8 cellular contexts compared by ENCODE assay signal in genomic region chr1:153404768-153405167, GRCh38. TPM values are rescaled to one million over a fixed set of nuclear protein-coding genes. Genes with fewer than 3 reads are reported as not detected.
A peak's percentile ranks its signal among the peaks of the same experiment; 100 is the strongest.
DNase-seq lines count a peak whose midpoint lies in the region; ATAC-seq and TF ChIP-seq lines count a peak whose summit lies in the region.

No MANE protein-coding gene starts in this region.

- H3K27ac ChIP-seq in Karpas-422 (ENCODE audit: low read length): no peak overlapping the region
- no peak overlapping the region for H3K27ac ChIP-seq in effector memory CD4-positive, alpha-beta T cell (ENCODE audit: insufficient read depth, low read length, poor library complexity, severe bottlenecking)

- H3K9me3 Mint-ChIP-seq in neural crest cell: peaks cover 3% of the 10 kb centered on the region

- DNase-seq in COLO668 (lab: John Stamatoyannopoulos, UW; ENCODE audit: unreplicated experiment) (peak; percentile 32), Karpas-422 (peak; percentile 75), neural crest cell (ENCODE audit: low read depth, low spot score) (peak; percentile 7), omental fat pad (ENCODE audit: low spot score) (no peak)
- DNase-seq in activated CD4-positive, alpha-beta T cell treated with anti-CD3 and anti-CD28 coated beads for 48 hours: peak; percentile 83
- DNase-seq in effector memory CD4-positive, alpha-beta T cell: peak; percentile 10 to 39 (median 19)

- H3K9me2 ChIP-seq in Karpas-422 (replicated peaks; ENCODE audit: insufficient read depth, low read length): no peaks in the 10 kb centered on the region

- no peak overlapping the region for H3K4me3 Mint-ChIP-seq in neural crest cell

- ATAC-seq in HG02884 (IDR thresholded peaks at IDR 0.05; ENCODE audit: unreplicated experiment): no peak
- ATAC-seq in HG03571 (IDR thresholded peaks at IDR 0.05; ENCODE audit: unreplicated experiment): no peak
- no peak for ATAC-seq in omental fat pad (ENCODE audit: low FRiP score)

- H3K4me3 ChIP-seq in Karpas-422 (ENCODE audit: low read length): no peak overlapping the region
- no peak overlapping the region for H3K4me3 ChIP-seq in effector memory CD4-positive, alpha-beta T cell (ENCODE audit: insufficient read depth, low read depth, low read length, poor library complexity, severe bottlenecking)

- no peaks in the 10 kb centered on the region for H3K4me1 Mint-ChIP-seq in neural crest cell

- no peaks in the 10 kb centered on the region for H3K27me3 ChIP-seq in Karpas-422 (ENCODE audit: low read length)
- no peaks in the 10 kb centered on the region for H3K27me3 ChIP-seq in effector memory CD4-positive, alpha-beta T cell (replicated peaks; ENCODE audit: control insufficient read depth, insufficient read depth, low read length, poor library complexity, severe bottlenecking)

- H4K20me1 ChIP-seq in Karpas-422 (ENCODE audit: insufficient read depth, low read depth, low read length): no peaks in the 10 kb centered on the region

- no peaks in the 10 kb centered on the region for H3K79me2 ChIP-seq in Karpas-422 (ENCODE audit: low read length)

- H2AFZ ChIP-seq in Karpas-422 (ENCODE audit: low read length): no peak overlapping the region

- H3K4me1 ChIP-seq in Karpas-422 (ENCODE audit: low read length): no peaks in the 10 kb centered on the region
- H3K4me1 ChIP-seq in effector memory CD4-positive, alpha-beta T cell (ENCODE audit: control insufficient read depth, insufficient read depth, low read length, poor library complexity, severe bottlenecking): no peaks in the 10 kb centered on the region

- no peaks in the 10 kb centered on the region for H3K36me3 ChIP-seq in Karpas-422 (ENCODE audit: insufficient read depth, low read length)
- H3K36me3 ChIP-seq in effector memory CD4-positive, alpha-beta T cell (ENCODE audit: control insufficient read depth, insufficient read depth, low read length): no peaks in the 10 kb centered on the region

- no peaks in the 10 kb centered on the region for H3K36me3 Mint-ChIP-seq in neural crest cell (ENCODE audit: low read depth)

- H3K27me3 Mint-ChIP-seq in neural crest cell (ENCODE audit: low read depth): peaks cover 52% of the 10 kb centered on the region

- no peaks in the 10 kb centered on the region for H3K9me3 ChIP-seq in Karpas-422 (ENCODE audit: low read length)
- no peaks in the 10 kb centered on the region for H3K9me3 ChIP-seq in effector memory CD4-positive, alpha-beta T cell (ENCODE audit: control insufficient read depth, low read length)

- TF ChIP-seq CTCF in neural crest cell (conservative IDR thresholded peaks at IDR 0.05) (peak; percentile 59), omental fat pad (IDR thresholded peaks at IDR 0.05) (no peak)

- H3K9ac ChIP-seq in Karpas-422 (ENCODE audit: low read length): no peak overlapping the region

- no peak overlapping the region for H3K4me2 ChIP-seq in Karpas-422 (ENCODE audit: low read depth, low read length, poor library complexity, severe bottlenecking)

- H3K27ac Mint-ChIP-seq in neural crest cell (ENCODE audit: unreplicated experiment): no peak overlapping the region

RNA-seq across cellular contexts. Expression of gene S100A7A, which starts 11.6 kb away (rescaled TPM):
- total RNA-seq in Karpas-422 (2014; rRNA removed; shearing (Covaris generic); ENCODE audit: low replicate concordance): not detected in 2 replicates
- total RNA-seq in neural crest cell (not detected in 2 replicates), omental fat pad (not detected)

RNA-seq across cellular contexts. Expression of gene S100A8, which starts 13.9 kb away (rescaled TPM):
- total RNA-seq in Karpas-422 (2014; rRNA removed; shearing (Covaris generic); ENCODE audit: low replicate concordance): not detected in 2 replicates
- total RNA-seq in neural crest cell (not detected in 2 replicates), omental fat pad (100 to 1,000 TPM in 1 of 4 donors, 10 to 100 TPM in 3; 50.4 to 402 (median 59.6) TPM)

RNA-seq across cellular contexts. Expression of gene S100A12, which starts 29.3 kb away (rescaled TPM):
- total RNA-seq in Karpas-422 (2014; rRNA removed; shearing (Covaris generic); ENCODE audit: low replicate concordance): not detected in 2 replicates
- total RNA-seq in neural crest cell (not detected in 2 replicates), omental fat pad (10 to 100 TPM in 2 of 4 donors, 1 to 10 TPM in 2; 4.2 to 59.0 (median 9.6) TPM)

RNA-seq across cellular contexts. Expression of gene S100A9, which starts 47.1 kb away (rescaled TPM):
- not detected in 2 replicates for total RNA-seq in Karpas-422 (2014; rRNA removed; shearing (Covaris generic); ENCODE audit: low replicate concordance)
- total RNA-seq in neural crest cell: not detected in 2 replicates
- total RNA-seq in omental fat pad: 1,000 to 10,000 TPM in 1 of 4 donors, 100 to 1,000 TPM in 3; 436 to 2,200 (median 573) TPM

RNA-seq across cellular contexts. Expression of gene S100A7, which starts 55.7 kb away (rescaled TPM):
- total RNA-seq in Karpas-422 (2014; rRNA removed; shearing (Covaris generic); ENCODE audit: low replicate concordance): not detected in 2 replicates
- total RNA-seq in neural crest cell (not detected in 2 replicates), omental fat pad (not detected)

Comparison
In these comparisons a context has a peak if more than half of its experiments do, and no peak if none do; other contexts are left out.
1. RNA of gene S100A8, which starts 13.9 kb away (total RNA-seq): 50.4 to 402 TPM in omental fat pad; not detected in Karpas-422 and not detected in neural crest cell; every median in the first group is over 10 times any median in the second.